Comparison of ENCODE assay signal across 10 cellular contexts in genomic region chr11:27722945-27723344, GRCh38. TPM values are rescaled to one million over a fixed set of nuclear protein-coding genes. Genes with fewer than 3 reads are reported as not detected.
A peak's percentile ranks its signal among the peaks of the same experiment; 100 is the strongest.
DNase-seq lines count a peak whose midpoint lies in the region; ATAC-seq and TF ChIP-seq lines count a peak whose summit lies in the region.
"Had no signal": no experiment of that assay in that cellular context is flagged by ENCODE, and none has a peak within 500 bp of the region (broad histone marks: within the 10 kb centered on the region; RNA-seq: fewer than 3 reads in every experiment).

No MANE protein-coding gene starts in this region.

- H3K4me2 ChIP-seq in GM23338 (peak overlapping the region; percentile 100), mammary epithelial cell (ENCODE audit: insufficient read depth, low read depth, low read length) (peak overlapping the region; percentile 35), mesenchymal stem cell (ENCODE audit: low read length, poor library complexity, severe bottlenecking) (peak overlapping the region; percentile 64)

- no peaks in the 10 kb centered on the region for H3K9me2 ChIP-seq in GM23338 (ENCODE audit: insufficient read depth)

- H3K79me2 ChIP-seq in GM23338 (replicated peaks; ENCODE audit: insufficient read depth) (no peaks in the 10 kb centered on the region), mammary epithelial cell (ENCODE audit: insufficient read depth, low read length) (no peaks in the 10 kb centered on the region)

- no peak overlapping the region for H2AK5ac ChIP-seq in mesenchymal stem cell (ENCODE audit: low read length, severe bottlenecking)

- H3K4me1 ChIP-seq in GM23338 (ENCODE audit: insufficient read depth) = peaks cover 21% of the 10 kb centered on the region
- peaks cover 14% of the 10 kb centered on the region for H3K4me1 ChIP-seq in mammary epithelial cell (ENCODE audit: insufficient read depth, low read length)
- peaks cover 21% of the 10 kb centered on the region for H3K4me1 ChIP-seq in mesenchymal stem cell (ENCODE audit: control insufficient read depth, insufficient read depth, low read depth, low read length)

- DNase-seq in AG08396 (ENCODE audit: low spot score) (peak; percentile 46), GM23338 (ENCODE audit: low spot score) (peak; percentile 62), mammary epithelial cell (no peak), mesenchymal stem cell (peak; percentile 55), RPMI8226 (no peak), NCI-H2171 (lab: John Stamatoyannopoulos, UW) (no peak), HPDE6-E6E7 (ENCODE audit: extremely low spot score) (no peak), NCI-H1048 (lab: John Stamatoyannopoulos, UW) (no peak)
- DNase-seq: GF-D8, naive B cell had no signal

- H3K9ac ChIP-seq in mammary epithelial cell (ENCODE audit: insufficient read depth, low read length) = no peak overlapping the region
- H3K9ac ChIP-seq in mesenchymal stem cell (ENCODE audit: low read length) = peak overlapping the region; percentile 48

- peak overlapping the region; percentile 90 for H2BK120ac ChIP-seq in mesenchymal stem cell (ENCODE audit: low read depth, low read length)

- no peak overlapping the region for H2BK5ac ChIP-seq in mesenchymal stem cell (ENCODE audit: low read depth, low read length, poor library complexity, severe bottlenecking)

- H3K9me3 ChIP-seq in mammary epithelial cell (replicated peaks; ENCODE audit: insufficient read depth, low read length) = no peaks in the 10 kb centered on the region
- no peaks in the 10 kb centered on the region for H3K9me3 ChIP-seq in mesenchymal stem cell (ENCODE audit: control insufficient read depth, low read length)

- WGBS in mammary epithelial cell (ENCODE audit: low coverage, missing lambda C conversion rate) = 4% methylated on average over 12 of the region's 19 CpGs
- WGBS in mesenchymal stem cell = 4% methylated on average over 17 of the region's 19 CpGs

- H3K18ac ChIP-seq in mesenchymal stem cell (ENCODE audit: low read depth in 1 of 2, low read length in 2 of 2) = peak overlapping the region; percentile 37 to 48

- H3K4me3 ChIP-seq in GM23338 = peak overlapping the region; percentile 87
- H3K4me3 ChIP-seq in mammary epithelial cell (replicated peaks in 1 of 3; ENCODE audit: insufficient read depth in 1 of 3, low read depth in 2 of 3, low read length in 3 of 3) = no peak overlapping the region
- peak overlapping the region; percentile 71 to 86 for H3K4me3 ChIP-seq in mesenchymal stem cell (ENCODE audit: insufficient read depth in 1 of 2, low read depth in 1 of 2, low read length in 2 of 2)

- H3K14ac ChIP-seq in mesenchymal stem cell (ENCODE audit: low read length in 2 of 2) = peak overlapping the region in 1 of 2 experiments; percentile 35

- peak; percentile 26 for ATAC-seq in GM23338

- H3K4ac ChIP-seq in mesenchymal stem cell (ENCODE audit: low read depth in 1 of 2, low read length in 2 of 2) = peak overlapping the region in 1 of 2 experiments; percentile 34

- peak overlapping the region; percentile 72; the same call in 1 of the 2 replicates for H3K27ac Mint-ChIP-seq in GM23338
- H3K27ac Mint-ChIP-seq: naive B cell had no signal

- peaks cover 24% of the 10 kb centered on the region for H3K4me1 Mint-ChIP-seq in GM23338

- peak in 1 of 2 experiments; percentile 58; a peak in 2 of 4 replicates for TF ChIP-seq CTCF in GM23338 (conservative IDR thresholded peaks at IDR 0.05; ENCODE audit: low read depth in 2 of 2)
- TF ChIP-seq CTCF in mammary epithelial cell (conservative IDR thresholded peaks at IDR 0.05 in 1 of 2, IDR thresholded peaks at IDR 0.05 in 1 of 2; ENCODE audit: extremely low read depth in 1 of 2, insufficient read depth in 1 of 2, low read depth in 1 of 2, low read length in 2 of 2) = no peak

- H3K27me3 Mint-ChIP-seq in GM23338 (ENCODE audit: insufficient read depth, low read depth, poor library complexity) = peaks cover 40% of the 10 kb centered on the region

- dilution Hi-C loops in mammary epithelial cell (cut with HindIII; ENCODE audit: low sequenced_read_pairs) = no loop called here

- no peak overlapping the region for H2BK15ac ChIP-seq in mesenchymal stem cell (ENCODE audit: low read depth, poor library complexity, severe bottlenecking)

- intact Hi-C loops in mammary epithelial cell (cut with micrococcal nuclease) = no loop called here

- in situ Hi-C loops in mammary epithelial cell (cut with MboI; ENCODE audit: low sequenced_read_pairs in 2 of 2) = loop anchor here in 1 of 2 donors (25.0 kb wide), 1 partner anchor 814 kb away; no protein-coding TSS in a partner anchor

- H2BK12ac ChIP-seq in mesenchymal stem cell (ENCODE audit: low read length in 2 of 2) = peak overlapping the region in 1 of 2 experiments; percentile 65

- peaks cover 17% of the 10 kb centered on the region; the same call in 1 of the 2 replicates for H3F3A ChIP-seq in GM23338 (replicated peaks; ENCODE audit: low read depth)

- no peak overlapping the region for H3K23ac ChIP-seq in mesenchymal stem cell (ENCODE audit: low read length in 2 of 2)

- H3K27ac ChIP-seq in GM23338 (ENCODE audit: low read depth) (0 out of 2 replicates have a peak overlapping the region, but pooled peaks have one; percentile 75), mammary epithelial cell (ENCODE audit: insufficient read depth, low read depth, low read length) (no peak overlapping the region), mesenchymal stem cell (ENCODE audit: low read length, poor library complexity, severe bottlenecking) (no peak overlapping the region)

- H4K20me1 ChIP-seq in GM23338 (replicated peaks; ENCODE audit: insufficient read depth) (no peaks in the 10 kb centered on the region), mammary epithelial cell (ENCODE audit: insufficient read depth, low read length) (no peaks in the 10 kb centered on the region)

- H3K27me3 ChIP-seq in GM23338 (ENCODE audit: insufficient read depth) (peaks cover 63% of the 10 kb centered on the region), mammary epithelial cell (ENCODE audit: insufficient read depth, low read length) (peaks cover 42% of the 10 kb centered on the region), mesenchymal stem cell (ENCODE audit: control insufficient read depth in 1 of 2, insufficient read depth in 1 of 2, low read length in 2 of 2) (peaks cover 22 to 73% of the 10 kb centered on the region in 2 experiments)

- CTCF ChIA-PET in mammary epithelial cell (lab: Charles Lee; ENCODE audit: low non-redundant PET) = no interaction called here

- H3K9me3 Mint-ChIP-seq in GM23338 = no peaks in the 10 kb centered on the region; the same call in 2 of the 3 replicates

- no peaks in the 10 kb centered on the region for H3K79me1 ChIP-seq in mesenchymal stem cell (replicated peaks; ENCODE audit: low read length, poor library complexity, severe bottlenecking)

- no TSS peak for BruUV-seq in mammary epithelial cell (replicated peaks; lab: Mats Ljungman, UMichigan)

- H3K36me3 ChIP-seq in GM23338 (ENCODE audit: insufficient read depth) (no peaks in the 10 kb centered on the region), mammary epithelial cell (ENCODE audit: insufficient read depth, low read length) (no peaks in the 10 kb centered on the region), mesenchymal stem cell (ENCODE audit: control insufficient read depth in 1 of 2, insufficient read depth in 2 of 2, low read depth in 1 of 2, low read length in 2 of 2) (no peaks in the 10 kb centered on the region)

- peak overlapping the region; percentile 52 for H4K91ac ChIP-seq in mesenchymal stem cell (ENCODE audit: low read length)

- H2AFZ ChIP-seq in GM23338 (peak overlapping the region; percentile 98), mammary epithelial cell (ENCODE audit: low read depth, low read length) (no peak overlapping the region), mesenchymal stem cell (ENCODE audit: low read depth, low read length) (no peak overlapping the region)

- H3K36me3 Mint-ChIP-seq in GM23338 (ENCODE audit: low read depth) = no peaks in the 10 kb centered on the region

- peak overlapping the region; percentile 52 for H4K8ac ChIP-seq in mesenchymal stem cell (ENCODE audit: low read length)

- H3K4me3 Mint-ChIP-seq in GM23338 = peak overlapping the region; percentile 95

TF ChIP-seq in GM23338, 12 proteins besides CTCF, POLR2A, EP300 and RAD21 (continues in another document):
- TF ChIP-seq ETS1 (IDR thresholded peaks at IDR 0.05) = no peak
- no peak for TF ChIP-seq EZH2phosphoT487 (IDR thresholded peaks at IDR 0.05; ENCODE audit: unreplicated experiment)
- no peak for TF ChIP-seq ZNF114 (CRISPR knock-in tag; IDR thresholded peaks at IDR 0.05)
- TF ChIP-seq NANOG (IDR thresholded peaks at IDR 0.05; ENCODE audit: borderline replicate concordance) = no peak
- TF ChIP-seq CREB1 (CRISPR knock-in tag; IDR thresholded peaks at IDR 0.05; ENCODE audit: low read depth) = no peak; the same call in 1 of the 2 replicates

RNA-seq across cellular contexts. Expression of gene BDNF, which starts 22.7 kb away (rescaled TPM):
- total RNA-seq in GM23338 (2014; rRNA removed; shearing (Covaris generic)) = 5.1 and 6.8 TPM in 2 replicates
- polyA plus RNA-seq in GM23338 (2016; fragmentation: Nextera tagmentation; extraction: Ambion mirVana) (4.2 and 5.2 TPM in 2 replicates), mammary epithelial cell (0.74 TPM)
- total RNA-seq in mammary epithelial cell = 1 to 10 TPM; 1.4 to 2.5 TPM
- 1.3 TPM for polyA minus RNA-seq in mammary epithelial cell
- 38.5 TPM for polyA plus RNA-seq in mesenchymal stem cell (2013, experiment 1 of 2)
- 40.6 TPM for polyA plus RNA-seq in mesenchymal stem cell (2013, experiment 2 of 2)

Comparison
In these comparisons a context has a peak if more than half of its experiments do, and no peak if none do; other contexts are left out.
1. DNase-seq: peak in AG08396 (single experiment), GM23338 (single experiment) and mesenchymal stem cell (single experiment); none in mammary epithelial cell (single experiment), RPMI8226 (single experiment), NCI-H2171 (single experiment), HPDE6-E6E7 (single experiment) and NCI-H1048 (single experiment).
2. H3K4me2 ChIP-seq: peak in every context shown above with its lines; median percentile 100 in GM23338; 64 in mesenchymal stem cell; 35 in mammary epithelial cell.
3. H3K4me3 ChIP-seq: peak in GM23338 (single experiment) and mesenchymal stem cell (2 of 2); none in mammary epithelial cell (0 of 3).